Comparison of ENCODE assay signal across 11 cellular contexts in genomic region chr6:150876598-150876997, GRCh38. TPM values are rescaled to one million over a fixed set of nuclear protein-coding genes. Genes with fewer than 3 reads are reported as not detected.
DNase-seq lines count a peak whose midpoint lies in the region; ATAC-seq and TF ChIP-seq lines count a peak whose summit lies in the region.
"Had no signal": no experiment of that assay in that cellular context is flagged by ENCODE, and none has a peak within 500 bp of the region (broad histone marks: within the 10 kb centered on the region; RNA-seq: fewer than 3 reads in every experiment).

No MANE protein-coding gene starts in this region.

- TF ChIP-seq CTCF in astrocyte of the spinal cord (IDR thresholded peaks at IDR 0.05; ENCODE audit: low read depth, low read length) (no peak), GM20000 (IDR thresholded peaks at IDR 0.05; ENCODE audit: extremely low read depth, missing control alignments) (no peak)

- in situ Hi-C loops in astrocyte of the spinal cord (cut with HindIII; ENCODE audit: low sequenced_read_pairs): no loop called here

- no peak overlapping the region for H3K4me3 ChIP-seq in astrocyte of the spinal cord (ENCODE audit: low read depth, low read length)
- H3K4me3 ChIP-seq in skeletal muscle cell (ENCODE audit: low read depth, low read length): no peak overlapping the region

- intact Hi-C loops in left ventricle myocardium superior (cut with micrococcal nuclease): no loop called here

- ATAC-seq in left ventricle myocardium superior: peak; percentile 98
- ATAC-seq: activated CD4-positive, alpha-beta T cell treated with anti-CD3 and anti-CD28 coated beads for 36 hours had no signal

- DNase-seq in NCI-H1105 (lab: John Stamatoyannopoulos, UW) (peak; percentile 44), astrocyte of the spinal cord (ENCODE audit: low read depth, low spot score) (peak; percentile 65), left ventricle myocardium superior (peak; percentile 78), skeletal muscle cell (ENCODE audit: low read depth) (peak; percentile 45), OCI-M1 (lab: John Stamatoyannopoulos, UW) (no peak), NCI-H1048 (lab: John Stamatoyannopoulos, UW) (no peak), kidney glomerular epithelial cell (lab: John Stamatoyannopoulos, UW) (no peak), GM20000 (ENCODE audit: low spot score) (no peak)
- DNase-seq: activated CD4-positive, alpha-beta T cell treated with anti-CD3 and anti-CD28 coated beads for 36 hours; glutamatergic neuron; stimulated activated CD4-positive, alpha-beta T cell treated with anti-CD3 and anti-CD28 coated beads, Interleukin-4, amount 100 ng/mL, for 24 hours had no signal

RNA-seq across cellular contexts. Expression of gene MTHFD1L, which starts 11.1 kb away (rescaled TPM):
- total RNA-seq in left ventricle myocardium superior: 2.4 TPM

Comparison
In these comparisons a context has a peak if more than half of its experiments do, and no peak if none do; other contexts are left out.
1. DNase-seq: peak in NCI-H1105 (single experiment), astrocyte of the spinal cord (single experiment), left ventricle myocardium superior (single experiment) and skeletal muscle cell (single experiment); none in OCI-M1 (single experiment), NCI-H1048 (single experiment), kidney glomerular epithelial cell (single experiment) and GM20000 (single experiment).